In genomic region chr9:6681957-6682501, GRCh38 we compare ENCODE assay signal across 7 cellular contexts. TPM values are rescaled to one million over a fixed set of nuclear protein-coding genes. Genes with fewer than 3 reads are reported as not detected.
DNase-seq lines count a peak whose midpoint lies in the region; ATAC-seq and TF ChIP-seq lines count a peak whose summit lies in the region.

No MANE protein-coding gene starts in this region.

- CTCF ChIA-PET in activated B cell treated with CpG ODN at 0.5 μM for 24 hours (lab: Charles Lee): interaction anchor here (0.7 to 2.9 kb wide), 4 partner anchors 36 to 97 kb away, joined by 3 to 10 read pairs (median 4); no protein-coding TSS in a partner anchor

- H3K9ac ChIP-seq in skeletal muscle tissue (ENCODE audit: low read depth in 1 of 3, low read length in 3 of 3): peak overlapping the region; percentile 91 to 95 (median 93)

- H3K4me3 ChIP-seq in left ventricle myocardium inferior (peak overlapping the region; percentile 80), skeletal muscle tissue (ENCODE audit: low read length in 3 of 3) (peak overlapping the region; percentile 94 to 99 (median 99))

- peaks cover 26% of the 10 kb centered on the region for H3K4me1 ChIP-seq in left ventricle myocardium inferior
- peaks cover 2 to 10% (median 3%) of the 10 kb centered on the region in 3 donors for H3K4me1 ChIP-seq in skeletal muscle tissue (ENCODE audit: control insufficient read depth in 3 of 3, insufficient read depth in 3 of 3, low read length in 3 of 3)

- H3K4me1 Mint-ChIP-seq in activated B cell treated with CpG ODN at 0.5 μM for 24 hours: peaks cover 50% of the 10 kb centered on the region

- intact Hi-C loops in activated B cell treated with CpG ODN at 0.5 μM for 24 hours (cut with micrococcal nuclease) (loop anchor here (1.0 to 10.0 kb wide), 11 partner anchors 8 to 1887 kb away; partner anchors contain the start of genes GLDC, KDM4C, RCL1 and RIC1), left ventricle myocardium inferior (cut with micrococcal nuclease) (no loop called here)

- POLR2A ChIA-PET in activated B cell treated with CpG ODN at 0.5 μM for 24 hours (lab: Charles Lee): interaction anchor here (0.6 to 21.0 kb wide), 34 partner anchors 10 to 1099 kb away, joined by 3 to 853 read pairs (median 5); partner anchors contain the start of genes GLDC, KDM4C and UHRF2

- ATAC-seq in HG03280 (IDR thresholded peaks at IDR 0.05; ENCODE audit: unreplicated experiment) (peak; percentile 0), activated B cell treated with CpG ODN at 0.5 μM for 24 hours (ENCODE audit: low read depth) (no peak), HG02642 (IDR thresholded peaks at IDR 0.05; ENCODE audit: poor library complexity, unreplicated experiment) (no peak)

- H3K36me3 ChIP-seq in left ventricle myocardium inferior (no peaks in the 10 kb centered on the region), skeletal muscle tissue (ENCODE audit: control insufficient read depth in 3 of 3, insufficient read depth in 3 of 3, low read length in 3 of 3) (no peaks in the 10 kb centered on the region)

- H3K27ac Mint-ChIP-seq in activated B cell treated with CpG ODN at 0.5 μM for 24 hours: peak overlapping the region; percentile 100

- H3K9me3 ChIP-seq in left ventricle myocardium inferior (replicated peaks) (no peaks in the 10 kb centered on the region), skeletal muscle tissue (ENCODE audit: control insufficient read depth in 3 of 3, low read length in 3 of 3) (no peaks in the 10 kb centered on the region)

- H3K27me3 Mint-ChIP-seq in activated B cell treated with CpG ODN at 0.5 μM for 24 hours: no peaks in the 10 kb centered on the region

- no peaks in the 10 kb centered on the region for H3K9me3 Mint-ChIP-seq in activated B cell treated with CpG ODN at 0.5 μM for 24 hours

- DNase-seq in activated B cell treated with CpG ODN at 0.5 μM for 24 hours: no peak
- DNase-seq in left ventricle myocardium inferior: no peak
- no peak for DNase-seq in SHP77 treated with DMSO at 0.1 percent for 48 hours (lab: John Stamatoyannopoulos, UW)
- no peak for DNase-seq in mucosa of gallbladder (ENCODE audit: low spot score)

- H3K27ac ChIP-seq in left ventricle myocardium inferior (replicated peaks): peak overlapping the region; percentile 97
- H3K27ac ChIP-seq in skeletal muscle tissue (ENCODE audit: low read depth, low read length): peak overlapping the region; percentile 95

- H3K36me3 Mint-ChIP-seq in activated B cell treated with CpG ODN at 0.5 μM for 24 hours (ENCODE audit: low read depth): peaks cover 19% of the 10 kb centered on the region

- peak overlapping the region; percentile 97 for H3K4me3 Mint-ChIP-seq in activated B cell treated with CpG ODN at 0.5 μM for 24 hours

- no peak for TF ChIP-seq CTCF in activated B cell treated with CpG ODN at 0.5 μM for 24 hours (IDR thresholded peaks at IDR 0.05)
- TF ChIP-seq CTCF in left ventricle myocardium inferior (IDR thresholded peaks at IDR 0.05; ENCODE audit: borderline replicate concordance): no peak

- H3K27me3 ChIP-seq in left ventricle myocardium inferior (ENCODE audit: low read depth) (no peaks in the 10 kb centered on the region), skeletal muscle tissue (ENCODE audit: control insufficient read depth in 3 of 3, insufficient read depth in 3 of 3, low read length in 3 of 3) (no peaks in the 10 kb centered on the region)

RNA-seq across cellular contexts. Expression of gene GLDC, which starts 36.5 kb away (rescaled TPM):
- total RNA-seq in activated B cell treated with CpG ODN at 0.5 μM for 24 hours (2.3 and 2.6 TPM in 2 replicates), left ventricle myocardium inferior (not detected), skeletal muscle tissue (under 0.01 TPM), mucosa of gallbladder (6.4 TPM)
